ENCODE assay signal across 35 cellular contexts in the genomic region with DNA sequence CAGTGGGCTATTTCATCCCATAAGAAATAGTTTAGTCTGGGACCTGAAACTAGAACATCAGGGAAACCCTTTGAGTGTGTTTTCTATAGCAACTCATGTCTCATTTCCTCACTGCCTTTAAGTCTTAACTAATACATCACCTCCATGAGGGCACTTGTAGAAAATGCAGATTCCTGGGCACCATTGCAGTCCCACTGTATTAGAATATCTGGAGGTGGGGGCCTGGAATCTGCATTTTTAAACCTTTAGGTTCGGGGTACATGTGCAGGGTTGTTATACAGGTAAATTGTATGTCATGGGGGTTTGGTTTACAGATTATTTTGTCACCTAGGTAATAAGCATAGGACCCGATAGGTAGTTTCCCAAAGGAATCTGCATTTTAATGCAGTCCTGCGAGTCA.
"Had no signal": no experiment of that assay in that cellular context is flagged by ENCODE, and none has a peak within 500 bp of the region (broad histone marks: within the 10 kb centered on the region; RNA-seq: fewer than 3 reads in every experiment).

No MANE protein-coding gene starts in this region.

- H3K27me3 ChIP-seq: MG63 had no signal

- H3K9me3 ChIP-seq: MG63 had no signal

- DNase-seq: Karpas-422, Kasumi-1, MG63, MM.1S, MV-4-11, NCI-H1048, NCI-H1092, NCI-H1092 treated with DMSO at 0.1 percent for 48 hours, NCI-H1105, NCI-H1105 treated with DMSO at 0.1 percent for 48 hours, NCI-H1417, NCI-H1417 treated with DMSO at 0.1 percent for 48 hours, NCI-H1436, NCI-H1436 treated with DMSO at 0.1 percent for 48 hours, NCI-H146, NCI-H1694, NCI-H1694 treated with DMSO at 0.1 percent for 48 hours, NCI-H187, NCI-H187 treated with DMSO at 0.1 percent for 48 hours, NCI-H1930, NCI-H2029, NCI-H2029 treated with DMSO at 0.1 percent for 48 hours, NCI-H2081, NCI-H2081 treated with DMSO at 0.1 percent for 48 hours, NCI-H2107, NCI-H2171, NCI-H2171 treated with DMSO at 0.1 percent for 48 hours, NCI-H2227 treated with DMSO at 0.1 percent for 48 hours, NCI-H226, NCI-H345, NCI-H446, NCI-H446 treated with DMSO at 0.1 percent for 48 hours, NCI-H510A, NCI-H510A treated with DMSO at 0.1 percent for 48 hours, NCI-H524 had no signal

- H3K36me3 ChIP-seq: MG63 had no signal

- H3K4me3 ChIP-seq: MG63 had no signal
